Comparison of ENCODE assay signal across 25 cellular contexts in genomic region chr14:21185506-21185905, GRCh38. TPM values are rescaled to one million over a fixed set of nuclear protein-coding genes. Genes with fewer than 3 reads are reported as not detected.
DNase-seq lines count a peak whose midpoint lies in the region; ATAC-seq, FAIRE-seq and TF ChIP-seq lines count a peak whose summit lies in the region.
"Had no signal": no experiment of that assay in that cellular context is flagged by ENCODE, and none has a peak within 500 bp of the region (broad histone marks: within the 10 kb centered on the region; RNA-seq: fewer than 3 reads in every experiment).

No MANE protein-coding gene starts in this region.

- H3K36me3 ChIP-seq in liver (ENCODE audit: control insufficient read depth in 4 of 4, insufficient read depth in 3 of 4, low read depth in 1 of 4, low read length in 3 of 4) (no peaks in the 10 kb centered on the region), HepG2 (replicated peaks in 1 of 2; ENCODE audit: control insufficient read depth in 1 of 2, insufficient read depth in 2 of 2, low read length in 2 of 2) (no peaks in the 10 kb centered on the region)
- H3K36me3 ChIP-seq: WERI-Rb-1 had no signal

- TF ChIP-seq EP300 in HepG2 (IDR thresholded peaks at IDR 0.05; ENCODE audit: low read depth in 2 of 2, low read length in 2 of 2) (no peak), HepG2 (CRISPR knock-in tag; IDR thresholded peaks at IDR 0.05; ENCODE audit: borderline replicate concordance) (no peak)

- H3K4me2 ChIP-seq in HepG2 (ENCODE audit: low read depth, low read length), result no peak overlapping the region

- no TSS peak for BruUV-seq in HepG2 (replicated peaks; lab: Mats Ljungman, UMichigan)

- H4K20me1 ChIP-seq in HepG2 (ENCODE audit: insufficient read depth, low read length), result no peaks in the 10 kb centered on the region

- no peak for TF ChIP-seq CTCF in liver (IDR thresholded peaks at IDR 0.05; ENCODE audit: low read depth, low read length, missing input control)
- TF ChIP-seq CTCF in HepG2 (CRISPR knock-in tag; IDR thresholded peaks at IDR 0.05), result no peak
- TF ChIP-seq CTCF in foreskin keratinocyte (conservative IDR thresholded peaks at IDR 0.05), result no peak

- TF ChIP-seq RAD21 in liver (IDR thresholded peaks at IDR 0.05) (no peak), HepG2 (CRISPR knock-in tag; IDR thresholded peaks at IDR 0.05) (no peak)

- WGBS in liver, result 55% methylated on average over 6 of the region's 6 CpGs
- WGBS in HepG2 (ENCODE audit: low lambda C conversion rate), result 32% methylated on average over 6 of the region's 6 CpGs

- H3K4me3 ChIP-seq in liver (ENCODE audit: low read depth in 1 of 3, low read length in 3 of 3) (no peak overlapping the region), HepG2 (replicated peaks in 1 of 3; ENCODE audit: insufficient read depth in 1 of 3, low read depth in 2 of 3, low read length in 3 of 3) (no peak overlapping the region)

- POLR2A ChIA-PET in HepG2 (lab: Yijun Ruan, JAX), result no interaction called here

- H3K4me1 ChIP-seq in liver (ENCODE audit: control insufficient read depth in 4 of 4, insufficient read depth in 4 of 4, low read length in 3 of 4) (no peaks in the 10 kb centered on the region), HepG2 (ENCODE audit: insufficient read depth, low read length) (no peaks in the 10 kb centered on the region), foreskin keratinocyte (no peaks in the 10 kb centered on the region)

- H3K27me3 ChIP-seq in liver (ENCODE audit: control insufficient read depth in 4 of 4, insufficient read depth in 4 of 4, low read length in 3 of 4) (no peaks in the 10 kb centered on the region), HepG2 (ENCODE audit: control insufficient read depth in 1 of 2, insufficient read depth in 2 of 2, low read length in 2 of 2) (no peaks in the 10 kb centered on the region), foreskin keratinocyte (peaks cover 8% of the 10 kb centered on the region)

- DNase-seq in HepG2 (ENCODE audit: low spot score), result no peak
- DNase-seq in NOMO-1 treated with dmso at 0.1 percent for 144 hours (lab: John Stamatoyannopoulos, UW; ENCODE audit: unreplicated experiment), result peak; percentile 27
- peak; percentile 6 to 40 for DNase-seq in dermis microvascular lymphatic vessel endothelial cell (ENCODE audit: low read depth in 2 of 2)
- DNase-seq in cerebellar nuclear complex (lab: John Stamatoyannopoulos, UW), result no peak
- no peak for DNase-seq in COLO668 (lab: John Stamatoyannopoulos, UW; ENCODE audit: unreplicated experiment)
- DNase-seq in foreskin keratinocyte, result no peak
- DNase-seq: activated CD4-positive, alpha-beta memory T cell treated with anti-CD3 and anti-CD28 coated beads for 36 hours; activated naive CD4-positive, alpha-beta T cell treated with Interleukin-2 at 50 U/mL for 16 hours; activated T-cell treated with anti-CD3 and anti-CD28 coated beads for 4 hours; amygdala; foreskin melanocyte; hippocampal formation; mesendoderm; naive B cell; NCI-H1105 treated with DMSO at 0.1 percent for 48 hours; NCI-H524 treated with DMSO at 0.1 percent for 48 hours; stimulated activated CD4-positive, alpha-beta T cell treated with anti-CD3 and anti-CD28 coated beads, Interleukin-15, amount 100 ng/mL, for 24 hours; T-helper 1 cell; WERI-Rb-1 had no signal

- ATAC-seq in HepG2, result no peak
- ATAC-seq in GM21576 (IDR thresholded peaks at IDR 0.05; ENCODE audit: unreplicated experiment), result no peak
- ATAC-seq in foreskin keratinocyte, result no peak

- in situ Hi-C loops in HepG2 (cut with HindIII; ENCODE audit: extremely low pct_ligation_motif_present, low pct_unique_long_range_greater_than_20kb), result no loop called here

- no peaks in the 10 kb centered on the region for H3K79me2 ChIP-seq in HepG2 (ENCODE audit: insufficient read depth, low read length)

- TF ChIP-seq POLR2A in HepG2 (IDR thresholded peaks at IDR 0.05; ENCODE audit: insufficient read depth in 1 of 2, low read depth in 2 of 2, low read length in 2 of 2), result no peak

- H3K9ac ChIP-seq in liver (ENCODE audit: low read depth in 1 of 2, low read length in 2 of 2) (no peak overlapping the region), HepG2 (ENCODE audit: insufficient read depth, low read depth, low read length) (no peak overlapping the region)

- CTCF ChIA-PET in HepG2 (lab: Yijun Ruan, JAX; ENCODE audit: low intra/inter-chr PET ratio, low total read pairs), result no interaction called here

- intact Hi-C loops in HepG2 (cut with micrococcal nuclease; ENCODE audit: unreplicated experiment), result no loop called here

- no peak overlapping the region for H3K27ac ChIP-seq in liver (ENCODE audit: low read depth in 1 of 2, low read length in 2 of 2)
- H3K27ac ChIP-seq in HepG2 (ENCODE audit: extremely low read length, insufficient read depth, low read length), result no peak overlapping the region
- no peak overlapping the region for H3K27ac ChIP-seq in foreskin keratinocyte
- H3K27ac ChIP-seq: epithelial cell of prostate, WERI-Rb-1 had no signal

- FAIRE-seq in HepG2 (lab: Jason Lieb, UNC), result no peak
- FAIRE-seq: G401.6 had no signal

- H3K9me3 ChIP-seq in liver (ENCODE audit: control insufficient read depth in 4 of 4, low read length in 3 of 4) (no peaks in the 10 kb centered on the region), HepG2 (ENCODE audit: low read length) (no peaks in the 10 kb centered on the region)

- no peak overlapping the region for H2AFZ ChIP-seq in HepG2 (ENCODE audit: low read length)

TF ChIP-seq in liver, 16 proteins besides CTCF, POLR2A, EP300 and RAD21:
- TF ChIP-seq ATF3 (IDR thresholded peaks at IDR 0.05) (no peak), NR2F2 (IDR thresholded peaks at IDR 0.05) (peak; percentile 59)

TF ChIP-seq in HepG2, 621 proteins besides CTCF, POLR2A, EP300 and RAD21 (continues in another document):
- TF ChIP-seq HMG20B (CRISPR knock-in tag; conservative IDR thresholded peaks at IDR 0.05), result no peak
- TF ChIP-seq KAT7 (CRISPR knock-in tag; IDR thresholded peaks at IDR 0.05; ENCODE audit: borderline replicate concordance), result no peak
- no peak for TF ChIP-seq ZNF34 (CRISPR knock-in tag; IDR thresholded peaks at IDR 0.05; ENCODE audit: borderline replicate concordance)
- no peak for TF ChIP-seq ATRX (CRISPR knock-in tag; IDR thresholded peaks at IDR 0.05; ENCODE audit: borderline replicate concordance)
- no peak for TF ChIP-seq ZNF10 (CRISPR knock-in tag; IDR thresholded peaks at IDR 0.05; ENCODE audit: borderline replicate concordance, low read depth)
- TF ChIP-seq LBX2 (CRISPR knock-in tag; IDR thresholded peaks at IDR 0.05; ENCODE audit: borderline replicate concordance), result no peak
- no peak for TF ChIP-seq ZNF749 (CRISPR knock-in tag; IDR thresholded peaks at IDR 0.05; ENCODE audit: borderline replicate concordance)
- TF ChIP-seq ZC3H4 (CRISPR knock-in tag; IDR thresholded peaks at IDR 0.05; ENCODE audit: borderline replicate concordance), result no peak
- TF ChIP-seq POLR2AphosphoS5 (IDR thresholded peaks at IDR 0.05; ENCODE audit: low read depth, low read length), result no peak
- no peak for TF ChIP-seq NONO (IDR thresholded peaks at IDR 0.05)
- TF ChIP-seq NONO (CRISPR knock-in tag; conservative IDR thresholded peaks at IDR 0.05), result no peak

RNA-seq across cellular contexts. Expression of gene OR5AU1, which starts 29.6 kb away (rescaled TPM):
- total RNA-seq in liver (not detected), HepG2 (2016; rRNA removed; fragmentation: Illumina TruSeq; extraction: Trizol) (not detected in 2 replicates), dermis microvascular lymphatic vessel endothelial cell (not detected in 2 replicates), foreskin keratinocyte (not detected in 2 replicates)
- polyA plus RNA-seq in liver (not detected), HepG2 (2011; rRNA removed) (not detected in 2 replicates), foreskin keratinocyte (not detected in 2 replicates)
- total RNA-seq in HepG2 (2016; cell fraction: cytosol; rRNA removed; fragmentation: Illumina TruSeq; extraction: Trizol; ENCODE audit: low read depth), result not detected in 2 replicates
- not detected in 2 replicates for total RNA-seq in HepG2 (2016; cell fraction: insoluble cytoplasmic fraction; rRNA removed; fragmentation: Illumina TruSeq; extraction: Trizol)
- not detected in 2 replicates for total RNA-seq in HepG2 (2016; cell fraction: membrane; rRNA removed; fragmentation: Illumina TruSeq; extraction: Trizol)
- total RNA-seq in HepG2 (2016; cell fraction: nucleus; rRNA removed; fragmentation: Illumina TruSeq; extraction: Trizol), result not detected in 2 replicates
- polyA plus RNA-seq in HepG2 (2011; cell fraction: cytosol; rRNA removed), result not detected in 2 replicates
- polyA plus RNA-seq in HepG2 (2011; cell fraction: nucleus; rRNA removed), result not detected in 2 replicates
- not detected in 2 replicates for polyA plus RNA-seq in HepG2 (2012)
- polyA plus RNA-seq in HepG2 (2016; cell fraction: cytosol; fragmentation: Illumina TruSeq; extraction: Trizol; ENCODE audit: low read depth), result not detected in 2 replicates
- not detected in 2 replicates for polyA plus RNA-seq in HepG2 (2016; cell fraction: insoluble cytoplasmic fraction; fragmentation: Illumina TruSeq; extraction: Trizol; ENCODE audit: low read depth)
- polyA plus RNA-seq in HepG2 (2016; cell fraction: membrane; fragmentation: Illumina TruSeq; extraction: Trizol; ENCODE audit: low read depth), result not detected in 2 replicates
- polyA plus RNA-seq in HepG2 (2016; cell fraction: nucleus; fragmentation: Illumina TruSeq; extraction: Trizol; ENCODE audit: insufficient read depth, low read depth), result not detected in 2 replicates
- polyA minus RNA-seq in HepG2 (2011; rRNA and poly(A)+ RNA removed; ENCODE audit: low replicate concordance), result not detected in 2 replicates
- polyA minus RNA-seq in HepG2 (2011; cell fraction: cytosol; rRNA and poly(A)+ RNA removed), result not detected in 2 replicates
- not detected in 2 replicates for polyA minus RNA-seq in HepG2 (2011; cell fraction: nucleus; rRNA and poly(A)+ RNA removed)
- total RNA-seq: activated CD4-positive, alpha-beta memory T cell treated with anti-CD3 and anti-CD28 coated beads for 36 hours; cardiac septum; osteoblast had no signal

Comparison
In these comparisons a context has a peak if more than half of its experiments do, and no peak if none do; other contexts are left out.
1. DNase-seq: peak in NOMO-1 treated with dmso at 0.1 percent for 144 hours (single experiment) and dermis microvascular lymphatic vessel endothelial cell (2 of 2); none in HepG2 (single experiment), cerebellar nuclear complex (0 of 2), COLO668 (single experiment) and foreskin keratinocyte (0 of 2).